19 cellular contexts compared by ENCODE assay signal in the genomic region with DNA sequence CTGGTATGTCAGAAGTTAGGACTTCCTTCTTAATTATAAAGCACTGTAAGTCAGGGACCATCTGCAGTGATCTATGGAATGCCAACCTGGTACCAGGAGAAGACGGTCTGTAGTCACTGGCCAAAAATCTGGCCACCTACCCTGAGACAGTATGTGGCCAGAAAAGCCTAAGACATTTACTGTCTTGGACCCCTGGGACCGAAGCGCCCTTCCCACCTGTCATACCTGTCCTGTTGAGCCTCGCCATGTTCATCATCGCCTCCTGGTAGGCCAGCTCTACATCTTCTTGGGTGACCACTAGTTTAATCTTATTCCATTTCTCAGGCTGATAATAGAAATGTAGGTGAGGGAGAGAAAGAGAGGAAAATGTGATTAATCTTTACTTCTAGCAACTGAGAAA. TPM values are rescaled to one million over a fixed set of nuclear protein-coding genes. Genes with fewer than 3 reads are reported as not detected.
DNase-seq lines count a peak whose midpoint lies in the region; ATAC-seq and TF ChIP-seq lines count a peak whose summit lies in the region.
"Had no signal": no experiment of that assay in that cellular context is flagged by ENCODE, and none has a peak within 500 bp of the region (broad histone marks: within the 10 kb centered on the region; RNA-seq: fewer than 3 reads in every experiment).

No MANE protein-coding gene starts in this region.

- WGBS in hepatocyte (ENCODE audit: low lambda C conversion rate, missing lambda C conversion rate) = 96% methylated on average over 5 of the region's 5 CpGs

- TF ChIP-seq POLR2A in gastrocnemius medialis (IDR thresholded peaks at IDR 0.05) = no peak

- no peak overlapping the region for H3K4me3 Mint-ChIP-seq in activated T-cell treated with anti-CD3 and anti-CD28 coated beads, Interleukin-2, amount 50 U/mL, for 72 hours
- H3K4me3 Mint-ChIP-seq: CD14-positive monocyte; CD4-positive, alpha-beta memory T cell; IgD-negative memory B cell had no signal

- no peak overlapping the region for H3K4me2 ChIP-seq in hepatocyte
- H3K4me2 ChIP-seq: A549, BLaER1 had no signal

- TF ChIP-seq CTCF in VCaP (conservative IDR thresholded peaks at IDR 0.05) (no peak), hepatocyte (IDR thresholded peaks at IDR 0.05; ENCODE audit: poor library complexity) (no peak), gastrocnemius medialis (IDR thresholded peaks at IDR 0.05 in 4 of 5, conservative IDR thresholded peaks at IDR 0.05 in 1 of 5) (no peak)

- peak overlapping the region; percentile 43 for H3K27ac ChIP-seq in VCaP
- peak overlapping the region; percentile 68 for H3K27ac ChIP-seq in hepatocyte
- peak overlapping the region in 3 of 4 donors; percentile 2 to 47 (median 27) for H3K27ac ChIP-seq in gastrocnemius medialis
- H3K27ac ChIP-seq: 22Rv1, A549, BLaER1 had no signal

- no peaks in the 10 kb centered on the region for H3K9me2 ChIP-seq in hepatocyte (replicated peaks; ENCODE audit: insufficient read depth)

- H3K36me3 ChIP-seq in hepatocyte (replicated peaks; ENCODE audit: insufficient read depth, low read depth) (no peaks in the 10 kb centered on the region), gastrocnemius medialis (peaks cover 3 to 81% of the 10 kb centered on the region in 2 donors)

- no peak for ATAC-seq in activated T-cell treated with anti-CD3 and anti-CD28 coated beads, Interleukin-2, amount 50 U/mL, for 72 hours (replicated peaks in 1 of 2)
- ATAC-seq in gastrocnemius medialis (no peak), GM21529 (IDR thresholded peaks at IDR 0.05; ENCODE audit: unreplicated experiment) (no peak), HG03521 (IDR thresholded peaks at IDR 0.05; ENCODE audit: unreplicated experiment) (no peak)
- ATAC-seq: A549, HepG2 had no signal

- H3K4me1 ChIP-seq in hepatocyte (ENCODE audit: insufficient read depth) (no peaks in the 10 kb centered on the region), gastrocnemius medialis (peaks cover 8 to 13% of the 10 kb centered on the region in 2 donors)
- H3K4me1 ChIP-seq: A549, HAP-1 had no signal

- no peaks in the 10 kb centered on the region for H4K20me1 ChIP-seq in hepatocyte (ENCODE audit: insufficient read depth, poor library complexity, severe bottlenecking)

- no peak overlapping the region for H2AFZ ChIP-seq in hepatocyte

- intact Hi-C loops in gastrocnemius medialis (cut with DNase I; ENCODE audit: low total_unique reads) = no loop called here

- peaks cover 16 to 33% of the 10 kb centered on the region in 2 donors for H3K36me3 Mint-ChIP-seq in activated T-cell treated with anti-CD3 and anti-CD28 coated beads, Interleukin-2, amount 50 U/mL, for 72 hours (ENCODE audit: insufficient read depth in 2 of 2)

- in situ Hi-C loops in gastrocnemius medialis (cut with MboI; ENCODE audit: low sequenced_read_pairs in 4 of 4) = no loop called here

- H3K27me3 Mint-ChIP-seq in activated T-cell treated with anti-CD3 and anti-CD28 coated beads, Interleukin-2, amount 50 U/mL, for 72 hours (ENCODE audit: low read depth) = no peaks in the 10 kb centered on the region
- H3K27me3 Mint-ChIP-seq: CD4-positive, alpha-beta memory T cell; IgD-negative memory B cell had no signal

- no peaks in the 10 kb centered on the region for H3K27me3 ChIP-seq in hepatocyte
- H3K27me3 ChIP-seq in gastrocnemius medialis = no peaks in the 10 kb centered on the region
- H3K27me3 ChIP-seq: BLaER1 had no signal

- H3K79me2 ChIP-seq in hepatocyte = no peaks in the 10 kb centered on the region

- H3K4me1 Mint-ChIP-seq in activated T-cell treated with anti-CD3 and anti-CD28 coated beads, Interleukin-2, amount 50 U/mL, for 72 hours (ENCODE audit: low read depth) = no peaks in the 10 kb centered on the region
- H3K4me1 Mint-ChIP-seq: CD14-positive monocyte; CD4-positive, alpha-beta memory T cell had no signal

- H3K9me3 Mint-ChIP-seq in activated T-cell treated with anti-CD3 and anti-CD28 coated beads, Interleukin-2, amount 50 U/mL, for 72 hours = no peaks in the 10 kb centered on the region

- H3K4me3 ChIP-seq in hepatocyte (no peak overlapping the region), gastrocnemius medialis (no peak overlapping the region)
- H3K4me3 ChIP-seq: A549, BLaER1, HAP-1 had no signal

- peak overlapping the region; percentile 22 for H3K27ac Mint-ChIP-seq in activated T-cell treated with anti-CD3 and anti-CD28 coated beads, Interleukin-2, amount 50 U/mL, for 72 hours
- H3K27ac Mint-ChIP-seq: IgD-negative memory B cell had no signal

- DNase-seq in activated T-cell treated with anti-CD3 and anti-CD28 coated beads, Interleukin-2, amount 50 U/mL, for 72 hours = no peak
- no peak for DNase-seq in activated T-cell treated with anti-CD3 and anti-CD28 coated beads for 4 hours
- DNase-seq in hepatocyte (ENCODE audit: low spot score) = no peak
- no peak for DNase-seq in gastrocnemius medialis
- DNase-seq in NCI-H69 (lab: John Stamatoyannopoulos, UW) = no peak
- DNase-seq: CD4-positive, alpha-beta memory T cell; DMS153; DMS79; GDM1 had no signal

- no peaks in the 10 kb centered on the region for H3K9me3 ChIP-seq in hepatocyte (ENCODE audit: low read depth)
- no peaks in the 10 kb centered on the region for H3K9me3 ChIP-seq in gastrocnemius medialis
- H3K9me3 ChIP-seq: A549, BLaER1, HAP-1 had no signal

RNA-seq across cellular contexts. Expression of a gene that starts 20.0 kb away (rescaled TPM):
- 10 to 100 TPM; 44.7 to 48.8 TPM for total RNA-seq in activated T-cell treated with anti-CD3 and anti-CD28 coated beads, Interleukin-2, amount 50 U/mL, for 72 hours
- 48.5 and 52.8 TPM in 2 replicates for total RNA-seq in hepatocyte
- polyA plus RNA-seq in hepatocyte = 41.5 and 45.9 TPM in 2 replicates
- 10 to 100 TPM; 22.4 to 29.7 (median 27.9) TPM for total RNA-seq in gastrocnemius medialis

RNA-seq across cellular contexts. Expression of a gene that starts 28.3 kb away (rescaled TPM):
- 10 to 100 TPM; 12.8 to 14.1 TPM for total RNA-seq in activated T-cell treated with anti-CD3 and anti-CD28 coated beads, Interleukin-2, amount 50 U/mL, for 72 hours
- total RNA-seq in hepatocyte (50.1 and 62.3 TPM in 2 replicates), gastrocnemius medialis (100 to 1,000 TPM; 107 to 147 (median 143) TPM)
- 64.0 and 83.7 TPM in 2 replicates for polyA plus RNA-seq in hepatocyte
